Comparison of ENCODE assay signal across 22 cellular contexts in the genomic region with DNA sequence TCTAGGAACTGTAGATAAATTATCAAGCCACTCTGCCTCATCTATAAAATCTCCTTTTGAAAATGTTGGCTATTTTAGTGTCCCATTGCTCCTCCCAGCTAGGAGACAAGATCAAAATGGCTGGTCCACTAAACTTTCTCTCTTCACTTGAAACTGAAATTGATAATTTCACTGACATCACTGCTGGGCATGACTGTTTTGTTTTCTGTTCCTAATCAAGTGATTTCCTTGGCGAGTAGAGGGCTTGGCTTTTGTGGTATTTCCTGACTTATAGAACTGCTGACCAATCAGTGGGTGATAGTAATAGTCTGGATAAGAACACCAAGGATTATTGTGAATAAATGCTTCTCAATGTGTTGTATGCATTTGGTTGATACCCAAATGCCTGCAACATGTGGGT.
DNase-seq lines count a peak whose midpoint lies in the region; FAIRE-seq and TF ChIP-seq lines count a peak whose summit lies in the region.
"Had no signal": no experiment of that assay in that cellular context is flagged by ENCODE, and none has a peak within 500 bp of the region (broad histone marks: within the 10 kb centered on the region; RNA-seq: fewer than 3 reads in every experiment).

No MANE protein-coding gene starts in this region.

- H2BK12ac ChIP-seq in H1 (ENCODE audit: low read depth, low read length): no peak overlapping the region

- H3K4me2 ChIP-seq in MM.1S (ENCODE audit: low read depth, low read length) (no peak overlapping the region), H1 (ENCODE audit: insufficient read depth in 1 of 2, low read depth in 2 of 2, low read length in 2 of 2) (no peak overlapping the region)
- H3K4me2 ChIP-seq: BLaER1, SK-N-SH had no signal

- H3K18ac ChIP-seq in H1 (ENCODE audit: extremely low read depth, low read length): no peak overlapping the region

- no peaks in the 10 kb centered on the region for H4K20me1 ChIP-seq in MM.1S (ENCODE audit: insufficient read depth, low read length)
- no peaks in the 10 kb centered on the region for H4K20me1 ChIP-seq in H1 (replicated peaks in 1 of 2; ENCODE audit: control insufficient read depth in 1 of 2, insufficient read depth in 2 of 2, low read length in 2 of 2)
- H4K20me1 ChIP-seq: BLaER1 had no signal

- H2BK120ac ChIP-seq in H1 (replicated peaks; ENCODE audit: low read depth, low read length): no peak overlapping the region

- 76% methylated on average over 1 of the region's 1 CpG; no CpG with 5 or more reads in 1 of the 2 experiments for WGBS in H1 (ENCODE audit: extremely low coverage in 1 of 2, insufficient coverage in 1 of 2, insufficient read length in 1 of 2, insufficient replicate concordance in 2 of 2, low coverage in 1 of 2, low lambda C conversion rate in 2 of 2, missing lambda C conversion rate in 1 of 2), 2 experiments
- 58 to 78% (median 74%) methylated on average over 1 of the region's 1 CpG for WGBS in spleen, 5 donors

- no peaks in the 10 kb centered on the region for H3K79me1 ChIP-seq in H1 (ENCODE audit: low read depth, low read length)

- H3K9me3 ChIP-seq in MM.1S (replicated peaks; ENCODE audit: insufficient read depth, low read length) (no peaks in the 10 kb centered on the region), H1 (ENCODE audit: insufficient read depth in 2 of 2, low read depth in 1 of 2, low read length in 1 of 2) (no peaks in the 10 kb centered on the region), spleen (peaks cover 0 to 6% (median 0%) of the 10 kb centered on the region in 8 donors)
- H3K9me3 ChIP-seq: BLaER1, SK-N-SH had no signal

- no peak overlapping the region for H2BK20ac ChIP-seq in H1 (ENCODE audit: low read length)

- no peak overlapping the region for H3K56ac ChIP-seq in H1 (replicated peaks; ENCODE audit: insufficient read length, low read depth, low read length)

- TF ChIP-seq CTCF in MM.1S (IDR thresholded peaks at IDR 0.05; ENCODE audit: low read length) (no peak), H1 (IDR thresholded peaks at IDR 0.05; ENCODE audit: control extremely low read depth in 1 of 3, insufficient read depth in 1 of 3, low read depth in 1 of 3, low read length in 3 of 3) (no peak), spleen (IDR thresholded peaks at IDR 0.05 in 8 of 11, conservative IDR thresholded peaks at IDR 0.05 in 3 of 11) (no peak)

- H4K91ac ChIP-seq in H1 (replicated peaks; ENCODE audit: insufficient read length, low read length): no peak overlapping the region

- no peaks in the 10 kb centered on the region for H3K27me3 ChIP-seq in MM.1S (replicated peaks; ENCODE audit: insufficient read depth, low read length)
- H3K27me3 ChIP-seq in H1 (replicated peaks in 1 of 4; ENCODE audit: control insufficient read depth in 3 of 4, extremely low read depth in 1 of 4, insufficient read depth in 3 of 4, low read length in 3 of 4): no peaks in the 10 kb centered on the region
- H3K27me3 ChIP-seq in spleen (replicated peaks in 1 of 7): no peaks in the 10 kb centered on the region
- H3K27me3 ChIP-seq in H7 (ENCODE audit: control insufficient read depth, insufficient read depth, low read length): no peaks in the 10 kb centered on the region; the same call in 1 of the 2 replicates
- H3K27me3 ChIP-seq: BLaER1, Peyer's patch had no signal

- H3K4me1 ChIP-seq in MM.1S (ENCODE audit: low read length) (no peaks in the 10 kb centered on the region), H1 (replicated peaks in 1 of 4; ENCODE audit: control insufficient read depth in 3 of 4, insufficient read depth in 4 of 4, low read length in 3 of 4) (no peaks in the 10 kb centered on the region), spleen (no peaks in the 10 kb centered on the region)
- H3K4me1 ChIP-seq: BLaER1, Peyer's patch had no signal

- no peak overlapping the region for H2BK5ac ChIP-seq in H1 (ENCODE audit: low read depth, low read length)

- no peak overlapping the region for H4K5ac ChIP-seq in H1 (ENCODE audit: insufficient read length, low read depth, low read length)

- no peak for FAIRE-seq in H1 (lab: Jason Lieb, UNC)
- FAIRE-seq: A204.1 had no signal

- no peak overlapping the region for H3K4ac ChIP-seq in H1 (replicated peaks; ENCODE audit: insufficient read length, low read depth, low read length)

- H3F3A ChIP-seq in MM.1S (ENCODE audit: insufficient read depth, low read length): no peaks in the 10 kb centered on the region

- H3K36me3 ChIP-seq in MM.1S (replicated peaks; ENCODE audit: insufficient read depth, low read length) (no peaks in the 10 kb centered on the region), H1 (ENCODE audit: control insufficient read depth in 2 of 4, insufficient read depth in 4 of 4, low read length in 3 of 4) (no peaks in the 10 kb centered on the region), spleen (no peaks in the 10 kb centered on the region), H7 (replicated peaks; ENCODE audit: control insufficient read depth, insufficient read depth, low read length) (no peaks in the 10 kb centered on the region)
- H3K36me3 ChIP-seq: BLaER1, Peyer's patch had no signal

- H3K23me2 ChIP-seq in H1 (ENCODE audit: low read depth, low read length): no peaks in the 10 kb centered on the region

- TF ChIP-seq RAD21 in H1 (IDR thresholded peaks at IDR 0.05 in 1 of 2, conservative IDR thresholded peaks at IDR 0.05 in 1 of 2; ENCODE audit: low read depth in 2 of 2, low read length in 2 of 2): no peak

- no peak overlapping the region for H4K8ac ChIP-seq in H1 (ENCODE audit: extremely low read depth, insufficient read depth, low read length)

- POLR2A ChIA-PET in H1 (lab: Charles Lee; ENCODE audit: partially characterized antibody): no interaction called here

- H3K27ac ChIP-seq in MM.1S (ENCODE audit: low read length): no peak overlapping the region
- H3K27ac ChIP-seq in H1 (ENCODE audit: low read depth, low read length): no peak overlapping the region
- no peak overlapping the region for H3K27ac ChIP-seq in spleen
- H3K27ac ChIP-seq: BLaER1, Peyer's patch had no signal

- CTCF ChIA-PET in H1 (lab: Charles Lee; ENCODE audit: partially characterized antibody): no interaction called here

- in situ Hi-C loops in SK-MEL-5 (cut with HindIII; ENCODE audit: low pct_unique_long_range_greater_than_20kb, low sequenced_read_pairs): no loop called here

- H2BK15ac ChIP-seq in H1 (ENCODE audit: low read length): no peak overlapping the region

- intact Hi-C loops in spleen (cut with DNase I; ENCODE audit: low total_unique reads): no loop called here

- H3K9me2 ChIP-seq in MM.1S (replicated peaks; ENCODE audit: insufficient read depth, low read length): no peaks in the 10 kb centered on the region
- H3K9me2 ChIP-seq: SK-N-SH had no signal

- H3K9ac ChIP-seq in MM.1S (ENCODE audit: low read length) (no peak overlapping the region), H1 (replicated peaks in 1 of 4; ENCODE audit: extremely low read depth in 1 of 4, low read depth in 3 of 4, low read length in 3 of 4) (no peak overlapping the region)
- H3K9ac ChIP-seq: BLaER1, SK-N-SH had no signal

- H3K14ac ChIP-seq in H1 (ENCODE audit: insufficient read length): no peak overlapping the region

- no peak overlapping the region for H3K23ac ChIP-seq in H1 (ENCODE audit: insufficient read length)

- H2AK5ac ChIP-seq in H1 (ENCODE audit: low read depth, low read length): no peak overlapping the region

- H3K4me3 ChIP-seq in MM.1S (ENCODE audit: low read length) (no peak overlapping the region), H1 (ENCODE audit: extremely low read depth in 1 of 4, insufficient read depth in 2 of 4, low read depth in 3 of 4, low read length in 4 of 4) (no peak overlapping the region), spleen (no peak overlapping the region), H7 (ENCODE audit: insufficient read depth, low read depth, low read length) (no peak overlapping the region)
- H3K4me3 ChIP-seq: BLaER1, Peyer's patch had no signal

- H3K79me2 ChIP-seq in MM.1S (ENCODE audit: low read length): no peaks in the 10 kb centered on the region
- H3K79me2 ChIP-seq in H1 (ENCODE audit: control insufficient read depth in 1 of 2, insufficient read depth in 2 of 2, low read length in 2 of 2): no peaks in the 10 kb centered on the region

- TF ChIP-seq POLR2A in H1 (IDR thresholded peaks at IDR 0.05; ENCODE audit: control extremely low read depth in 1 of 2, low read depth in 2 of 2, low read length in 2 of 2) (no peak), spleen (IDR thresholded peaks at IDR 0.05) (no peak)

- TF ChIP-seq EP300 in H1 (IDR thresholded peaks at IDR 0.05; ENCODE audit: borderline replicate concordance in 1 of 2, low read depth in 2 of 2, low read length in 2 of 2): no peak

- H2AFZ ChIP-seq in MM.1S (ENCODE audit: low read length) (no peak overlapping the region), H1 (ENCODE audit: low read length) (peak overlapping the region; percentile 52; the same call in 1 of the 2 replicates)

- DNase-seq in MM.1S (peak; percentile 31), SK-MEL-5 (ENCODE audit: low read depth, low spot score) (peak; percentile 1), H1 (ENCODE audit: low read depth in 1 of 2, low spot score in 2 of 2) (no peak), iris pigment epithelial cell (ENCODE audit: low read depth) (peak; percentile 48), activated gamma-delta T cell treated with Interleukin-2 at 50 U/mL for 16 hours (no peak), spleen (no peak), H7 (no peak)
- DNase-seq: CD4-positive, CD25-positive, alpha-beta regulatory T cell; DMS153; DND-41; GOT3; MV-4-11; NCI-H1105; NCI-H1436 treated with DMSO at 0.1 percent for 48 hours; NCI-H187 treated with DMSO at 0.1 percent for 48 hours; NCI-H446 treated with DMSO at 0.1 percent for 48 hours; NCI-H526; Peyer's patch; SIG-M5; SK-N-SH had no signal

TF ChIP-seq in H1, 55 proteins besides CTCF, POLR2A, EP300 and RAD21:
- TF ChIP-seq CHD1 (IDR thresholded peaks at IDR 0.05; ENCODE audit: low read depth, low read length): no peak
- TF ChIP-seq RXRA (IDR thresholded peaks at IDR 0.05; ENCODE audit: insufficient read depth, low read depth, low read length): no peak
- TF ChIP-seq ATF3 (IDR thresholded peaks at IDR 0.05; ENCODE audit: insufficient read depth, low read depth, low read length): no peak
- TF ChIP-seq RFX5 (IDR thresholded peaks at IDR 0.05; ENCODE audit: borderline replicate concordance, low read depth, low read length): no peak
- no peak for TF ChIP-seq CEBPB (IDR thresholded peaks at IDR 0.05; ENCODE audit: low read depth, low read length)
- no peak for TF ChIP-seq TBP (IDR thresholded peaks at IDR 0.05; ENCODE audit: low read depth, low read length)
- no peak for TF ChIP-seq TAF1 (IDR thresholded peaks at IDR 0.05; ENCODE audit: low read depth, low read length)
- TF ChIP-seq SIRT6 (IDR thresholded peaks at IDR 0.05; ENCODE audit: low read length): no peak
- TF ChIP-seq EZH2 (IDR thresholded peaks at IDR 0.05; ENCODE audit: low read depth, low read length, severe bottlenecking): no peak
TF ChIP-seq in H1: peak in this region for 0.

Comparison
In these comparisons a context has a peak if more than half of its experiments do, and no peak if none do; other contexts are left out.
1. DNase-seq: peak in MM.1S (single experiment), SK-MEL-5 (single experiment) and iris pigment epithelial cell (single experiment); none in H1 (0 of 2), activated gamma-delta T cell treated with Interleukin-2 at 50 U/mL for 16 hours (single experiment), spleen (single experiment) and H7 (single experiment).